ENCODE assay signal across 13 cellular contexts in the genomic region with DNA sequence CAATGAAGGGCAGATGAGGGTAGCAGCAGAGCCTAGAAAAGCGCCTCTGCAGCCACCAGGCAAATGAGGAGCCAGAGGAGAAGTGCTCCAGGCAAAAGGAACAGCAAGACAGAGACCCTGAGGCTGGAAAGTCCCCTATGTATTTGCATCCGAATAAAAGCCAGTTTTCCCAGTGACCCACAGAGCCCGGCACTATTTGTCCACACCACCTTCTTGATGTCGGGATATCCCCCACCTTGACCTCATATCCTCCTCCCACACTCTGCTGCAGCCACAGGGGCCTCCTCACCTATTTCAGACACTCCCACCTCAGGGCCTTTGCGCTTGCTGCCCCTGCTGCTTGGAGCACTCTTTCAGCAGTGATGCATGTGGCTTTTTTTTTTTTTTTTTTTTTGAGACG. TPM values are rescaled to one million over a fixed set of nuclear protein-coding genes. Genes with fewer than 3 reads are reported as not detected.
"Had no signal": no experiment of that assay in that cellular context is flagged by ENCODE, and none has a peak within 500 bp of the region (broad histone marks: within the 10 kb centered on the region; RNA-seq: fewer than 3 reads in every experiment).

No MANE protein-coding gene starts in this region.

- DNase-seq: activated CD4-positive, alpha-beta T cell treated with anti-CD3 and anti-CD28 coated beads, Interleukin-2, amount 10 ng/mL, durations not matched to agents 7 days and 5 days; activated CD8-positive, alpha-beta memory T cell treated with anti-CD3 and anti-CD28 coated beads, Interleukin-2, amount 10 ng/mL, durations not matched to agents 7 days and 5 days; activated T-cell treated with anti-CD3 and anti-CD28 coated beads, Interleukin-2, amount 50 U/mL, for 48 hours; dermis blood vessel endothelial cell; erythroblast; gastrocnemius medialis; heart left ventricle; lower lobe of right lung; psoas muscle had no signal

- ATAC-seq: activated CD8-positive, alpha-beta memory T cell treated with anti-CD3 and anti-CD28 coated beads, Interleukin-2, amount 10 ng/mL, durations not matched to agents 7 days and 5 days; gastrocnemius medialis; heart left ventricle; lower lobe of right lung; psoas muscle; sciatic nerve had no signal

- H3K4me3 Mint-ChIP-seq: activated CD4-positive, alpha-beta T cell treated with anti-CD3 and anti-CD28 coated beads, Interleukin-2, amount 10 ng/mL, durations not matched to agents 7 days and 5 days; activated CD8-positive, alpha-beta memory T cell treated with anti-CD3 and anti-CD28 coated beads, Interleukin-2, amount 10 ng/mL, durations not matched to agents 7 days and 5 days; neural crest cell had no signal

- H3K27ac Mint-ChIP-seq: activated CD4-positive, alpha-beta T cell treated with anti-CD3 and anti-CD28 coated beads, Interleukin-2, amount 10 ng/mL, durations not matched to agents 7 days and 5 days; activated CD8-positive, alpha-beta memory T cell treated with anti-CD3 and anti-CD28 coated beads, Interleukin-2, amount 10 ng/mL, durations not matched to agents 7 days and 5 days had no signal

- H3K4me1 Mint-ChIP-seq: neural crest cell had no signal

- H3K9me3 Mint-ChIP-seq: activated CD4-positive, alpha-beta T cell treated with anti-CD3 and anti-CD28 coated beads, Interleukin-2, amount 10 ng/mL, durations not matched to agents 7 days and 5 days; neural crest cell had no signal

- H3K27me3 Mint-ChIP-seq: activated CD4-positive, alpha-beta T cell treated with anti-CD3 and anti-CD28 coated beads, Interleukin-2, amount 10 ng/mL, durations not matched to agents 7 days and 5 days; activated CD8-positive, alpha-beta memory T cell treated with anti-CD3 and anti-CD28 coated beads, Interleukin-2, amount 10 ng/mL, durations not matched to agents 7 days and 5 days had no signal

RNA-seq across cellular contexts. Expression of gene S1PR5, which starts 33.1 kb away (rescaled TPM):
- total RNA-seq: activated CD4-positive, alpha-beta T cell treated with anti-CD3 and anti-CD28 coated beads, Interleukin-2, amount 10 ng/mL, durations not matched to agents 7 days and 5 days; gastrocnemius medialis had no signal

RNA-seq across cellular contexts. Expression of gene AP1M2, which starts 36.8 kb away (rescaled TPM):
- total RNA-seq: activated CD4-positive, alpha-beta T cell treated with anti-CD3 and anti-CD28 coated beads, Interleukin-2, amount 10 ng/mL, durations not matched to agents 7 days and 5 days; activated CD8-positive, alpha-beta memory T cell treated with anti-CD3 and anti-CD28 coated beads, Interleukin-2, amount 10 ng/mL, durations not matched to agents 7 days and 5 days; ascending aorta; neural crest cell; osteocyte; psoas muscle; sciatic nerve had no signal
- polyA plus RNA-seq: heart left ventricle had no signal
